Comparison of ENCODE assay signal across 12 cellular contexts in the genomic region with DNA sequence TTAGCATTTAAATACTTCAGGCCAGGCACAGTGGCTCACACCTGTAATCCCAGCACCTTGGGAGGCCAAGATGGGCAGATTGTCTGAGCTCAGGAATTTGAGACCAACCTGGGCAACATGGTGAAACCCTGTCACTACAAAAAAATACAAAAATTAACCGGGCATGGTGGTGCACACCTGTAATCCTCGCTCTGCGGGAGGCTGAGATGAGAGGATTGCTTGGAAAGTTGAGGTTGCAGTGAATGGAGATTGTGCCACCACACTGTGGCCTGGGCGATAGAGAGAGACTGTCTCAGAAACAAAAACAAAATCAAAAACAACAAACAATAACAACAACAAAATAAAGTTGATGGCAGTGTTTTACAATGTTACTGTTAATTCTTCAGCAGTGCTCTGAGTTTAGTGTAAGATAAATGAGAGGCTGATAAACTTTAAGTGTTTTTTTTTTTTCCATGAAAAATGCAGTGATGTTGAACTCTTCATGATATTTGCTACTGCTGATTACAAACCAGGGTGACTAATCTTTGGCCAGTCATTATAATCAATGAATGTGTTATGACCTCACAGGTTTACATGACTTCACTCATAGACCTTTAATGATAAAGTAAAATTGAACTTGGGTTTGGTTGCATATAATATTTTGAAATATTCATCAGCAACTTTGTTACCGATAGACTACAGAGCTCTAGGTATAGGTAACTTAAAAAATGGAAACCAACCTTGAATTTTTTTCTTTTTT. TPM values are rescaled to one million over a fixed set of nuclear protein-coding genes. Genes with fewer than 3 reads are reported as not detected.
DNase-seq lines count a peak whose midpoint lies in the region; TF ChIP-seq lines count a peak whose summit lies in the region.
"Had no signal": no experiment of that assay in that cellular context is flagged by ENCODE, and none has a peak within 500 bp of the region (broad histone marks: within the 10 kb centered on the region; RNA-seq: fewer than 3 reads in every experiment).

No MANE protein-coding gene starts in this region.

- no peak overlapping the region for H2AK5ac ChIP-seq in mesendoderm (ENCODE audit: low read length)

- H3K4me1 ChIP-seq in ACC112 (ENCODE audit: control insufficient read depth, insufficient read depth, low read length, unreplicated experiment) (peaks cover 39% of the 10 kb centered on the region), mesendoderm (ENCODE audit: control insufficient read depth, low read depth, low read length) (peaks cover 2% of the 10 kb centered on the region)

- H3K36me3 ChIP-seq in ACC112 (ENCODE audit: insufficient read depth, low read length) = no peaks in the 10 kb centered on the region
- H3K36me3 ChIP-seq in mesendoderm (ENCODE audit: control insufficient read depth, insufficient read depth, low read length) = no peaks in the 10 kb centered on the region

- no peak overlapping the region for H2AFZ ChIP-seq in ACC112 (ENCODE audit: low read length, unreplicated experiment)

- H3K36me3 Mint-ChIP-seq in HFFc6 (ENCODE audit: low read depth) = no peaks in the 10 kb centered on the region

- DNase-seq in HFFc6 (no peak), choroid plexus epithelial cell (ENCODE audit: low read depth) (no peak), mesendoderm (peak; percentile 37), MV-4-11 (lab: John Stamatoyannopoulos, UW) (no peak), medulla oblongata (ENCODE audit: extremely low spot score) (no peak), putamen (ENCODE audit: low spot score) (no peak), NCI-H774 (lab: John Stamatoyannopoulos, UW) (no peak)
- DNase-seq: activated effector memory CD4-positive, alpha-beta T cell treated with anti-CD3 and anti-CD28 coated beads, Interleukin-2, amount 50 U/mL, for 16 hours; CD8-positive, alpha-beta T cell; foreskin melanocyte; NCI-H524 had no signal

- H3K4ac ChIP-seq in mesendoderm (ENCODE audit: low read depth, low read length) = no peak overlapping the region

- no peaks in the 10 kb centered on the region for H3K9me3 Mint-ChIP-seq in HFFc6
- H3K9me3 Mint-ChIP-seq: CD8-positive, alpha-beta T cell had no signal

- H2BK5ac ChIP-seq in mesendoderm (ENCODE audit: low read length) = no peak overlapping the region

- no peak overlapping the region for H2BK120ac ChIP-seq in mesendoderm (ENCODE audit: low read depth, low read length)

- peaks cover 61% of the 10 kb centered on the region for H3K4me1 Mint-ChIP-seq in HFFc6 (ENCODE audit: low read depth)

- no peaks in the 10 kb centered on the region for H3K27me3 ChIP-seq in ACC112 (ENCODE audit: insufficient read depth, low read length)
- H3K27me3 ChIP-seq in mesendoderm (ENCODE audit: insufficient read depth, low read length, poor library complexity) = no peaks in the 10 kb centered on the region

- H3K79me2 ChIP-seq in ACC112 (ENCODE audit: control insufficient read depth, insufficient read depth, low read length, unreplicated experiment) (peaks cover 69% of the 10 kb centered on the region), mesendoderm (ENCODE audit: control insufficient read depth, insufficient read depth, low read length) (peaks cover 44% of the 10 kb centered on the region)

- H3K27ac Mint-ChIP-seq in HFFc6 = no peak overlapping the region
- H3K27ac Mint-ChIP-seq: CD8-positive, alpha-beta T cell had no signal

- H3K18ac ChIP-seq in mesendoderm (ENCODE audit: low read length) = no peak overlapping the region

- no peak overlapping the region for H4K8ac ChIP-seq in mesendoderm (ENCODE audit: low read depth, low read length)

- no peak overlapping the region for H3K23ac ChIP-seq in mesendoderm (ENCODE audit: low read length)

- WGBS in mesendoderm (ENCODE audit: extremely low coverage, insufficient coverage, low lambda C conversion rate) = no CpG with 5 or more reads among the region's 5 CpGs

- no peaks in the 10 kb centered on the region for H3K79me1 ChIP-seq in mesendoderm (ENCODE audit: low read length)

- no peak overlapping the region for H3K9ac ChIP-seq in mesendoderm (ENCODE audit: low read length)

- no peak overlapping the region for H4K5ac ChIP-seq in mesendoderm (ENCODE audit: low read length)

- H2BK15ac ChIP-seq in mesendoderm (replicated peaks; ENCODE audit: low read depth) = no peak overlapping the region

- H3K27me3 Mint-ChIP-seq in HFFc6 (ENCODE audit: insufficient read depth) = no peaks in the 10 kb centered on the region

- no peak overlapping the region for H3K56ac ChIP-seq in mesendoderm (ENCODE audit: low read length)

- H3K4me3 ChIP-seq in ACC112 (ENCODE audit: low read depth, low read length) (peak overlapping the region; percentile 83), choroid plexus epithelial cell (ENCODE audit: low read depth, low read length) (peak overlapping the region; percentile 91), mesendoderm (ENCODE audit: low read length) (no peak overlapping the region)

- TF ChIP-seq CTCF in HFFc6 (IDR thresholded peaks at IDR 0.05) (no peak), choroid plexus epithelial cell (conservative IDR thresholded peaks at IDR 0.05; ENCODE audit: low read depth, low read length) (no peak)

- peak overlapping the region; percentile 92 for H3K4me3 Mint-ChIP-seq in HFFc6

- H3K27ac ChIP-seq in ACC112 (ENCODE audit: low read depth, low read length) = peak overlapping the region; percentile 84
- no peak overlapping the region for H3K27ac ChIP-seq in mesendoderm (ENCODE audit: low read depth, low read length)

- H3K4me2 ChIP-seq in mesendoderm (ENCODE audit: low read length) = peak overlapping the region; percentile 32

RNA-seq across cellular contexts. Expression of gene ITGAV, which starts 2.5 kb away (rescaled TPM):
- 10 to 100 TPM; 66.9 to 88.1 (median 80.7) TPM for total RNA-seq in HFFc6 (2021; fragmentation: NEBNext Ultra II Directional; extraction: Animal tissue kit (Norgen Biotek cat#: 25700))
- 25.0 TPM for polyA plus RNA-seq in mesendoderm (2013, experiment 1 of 2)
- 25.4 TPM for polyA plus RNA-seq in mesendoderm (2013, experiment 2 of 2)
